9 cellular contexts compared by ENCODE assay signal in genomic region chr17:17739388-17740066, GRCh38. TPM values are rescaled to one million over a fixed set of nuclear protein-coding genes. Genes with fewer than 3 reads are reported as not detected.
DNase-seq lines count a peak whose midpoint lies in the region; ATAC-seq and TF ChIP-seq lines count a peak whose summit lies in the region.
"Had no signal": no experiment of that assay in that cellular context is flagged by ENCODE, and none has a peak within 500 bp of the region (broad histone marks: within the 10 kb centered on the region; RNA-seq: fewer than 3 reads in every experiment).

No MANE protein-coding gene starts in this region.

- H3K27ac ChIP-seq in colonic mucosa (peak overlapping the region; percentile 77), mesendoderm (ENCODE audit: low read depth, low read length) (no peak overlapping the region), upper lobe of left lung (peak overlapping the region in 3 of 4 donors; percentile 2 to 49 (median 36))

- no CpG with 5 or more reads among the region's 10 CpGs for WGBS in mesendoderm (ENCODE audit: extremely low coverage, insufficient coverage, low lambda C conversion rate)
- WGBS in upper lobe of left lung, 2 donors, result 51 to 69% methylated on average over 7 to 8 of the region's 10 CpGs

- peak overlapping the region; percentile 27 to 66 for H3K9ac ChIP-seq in colonic mucosa (ENCODE audit: low read depth in 2 of 2, low read length in 2 of 2)
- H3K9ac ChIP-seq in mesendoderm (ENCODE audit: low read length), result no peak overlapping the region

- H3K9me3 ChIP-seq in colonic mucosa (no peaks in the 10 kb centered on the region), upper lobe of left lung (no peaks in the 10 kb centered on the region)

- H3K79me2 ChIP-seq in mesendoderm (ENCODE audit: control insufficient read depth, insufficient read depth, low read length), result no peaks in the 10 kb centered on the region

- no peak overlapping the region for H2AK5ac ChIP-seq in mesendoderm (ENCODE audit: low read length)

- intact Hi-C loops in colonic mucosa (cut with DNase I), result no loop called here

- H3K4me3 ChIP-seq in colonic mucosa (no peak overlapping the region), mesendoderm (ENCODE audit: low read length) (no peak overlapping the region), upper lobe of left lung (no peak overlapping the region)

- no peak overlapping the region for H4K5ac ChIP-seq in mesendoderm (ENCODE audit: low read length)

- no peaks in the 10 kb centered on the region for H3K36me3 ChIP-seq in colonic mucosa
- H3K36me3 ChIP-seq in mesendoderm (ENCODE audit: control insufficient read depth, insufficient read depth, low read length), result no peaks in the 10 kb centered on the region
- no peaks in the 10 kb centered on the region for H3K36me3 ChIP-seq in upper lobe of left lung

- no peak overlapping the region for H2BK120ac ChIP-seq in mesendoderm (ENCODE audit: low read depth, low read length)

- H3K4me2 ChIP-seq in mesendoderm (ENCODE audit: low read length), result no peak overlapping the region

- H4K8ac ChIP-seq in mesendoderm (ENCODE audit: low read depth, low read length), result no peak overlapping the region

- no peak for TF ChIP-seq POLR2A in upper lobe of left lung (IDR thresholded peaks at IDR 0.05)

- H3K23ac ChIP-seq in mesendoderm (ENCODE audit: low read length), result no peak overlapping the region

- DNase-seq in NCI-H2171 treated with DMSO at 0.1 percent for 48 hours (lab: John Stamatoyannopoulos, UW) (peak; percentile 17), NCI-H2171 (lab: John Stamatoyannopoulos, UW) (no peak), colonic mucosa (peak; percentile 61), mesendoderm (no peak), upper lobe of left lung (peak in 1 of 2 donors; percentile 71)
- no peak for DNase-seq in activated CD4-positive, alpha-beta T cell treated with anti-CD3 and anti-CD28 coated beads for 48 hours
- DNase-seq: naive B cell had no signal

- no peak overlapping the region for H3K4ac ChIP-seq in mesendoderm (ENCODE audit: low read depth, low read length)

- TF ChIP-seq CTCF in colonic mucosa (IDR thresholded peaks at IDR 0.05) (no peak), upper lobe of left lung (IDR thresholded peaks at IDR 0.05) (no peak)

- H2BK5ac ChIP-seq in mesendoderm (ENCODE audit: low read length), result no peak overlapping the region

- no peak for TF ChIP-seq EP300 in upper lobe of left lung (IDR thresholded peaks at IDR 0.05)

- no peak overlapping the region for H2BK15ac ChIP-seq in mesendoderm (replicated peaks; ENCODE audit: low read depth)

- H3K56ac ChIP-seq in mesendoderm (ENCODE audit: low read length), result peak overlapping the region; percentile 2

- H3K27me3 ChIP-seq in colonic mucosa (no peaks in the 10 kb centered on the region), mesendoderm (ENCODE audit: insufficient read depth, low read length, poor library complexity) (no peaks in the 10 kb centered on the region), upper lobe of left lung (no peaks in the 10 kb centered on the region)

- peaks cover 24% of the 10 kb centered on the region for H3K4me1 ChIP-seq in colonic mucosa
- H3K4me1 ChIP-seq in mesendoderm (ENCODE audit: control insufficient read depth, low read depth, low read length), result no peaks in the 10 kb centered on the region
- H3K4me1 ChIP-seq in upper lobe of left lung, result peaks cover 32 to 52% (median 48%) of the 10 kb centered on the region in 4 donors

- H3K79me1 ChIP-seq in mesendoderm (ENCODE audit: low read length), result no peaks in the 10 kb centered on the region

- ATAC-seq in upper lobe of left lung (ENCODE audit: low FRiP score in 2 of 2), result peak; percentile 21 to 68
- ATAC-seq in HG03175 (IDR thresholded peaks at IDR 0.05; ENCODE audit: unreplicated experiment), result no peak
- ATAC-seq in GM21423 (IDR thresholded peaks at IDR 0.05; ENCODE audit: unreplicated experiment), result no peak

- H3K18ac ChIP-seq in mesendoderm (ENCODE audit: low read length), result no peak overlapping the region

RNA-seq across cellular contexts. Expression of gene RAI1, which starts 58.3 kb away (rescaled TPM):
- total RNA-seq in colonic mucosa, result 10 to 100 TPM; 21.8 to 24.5 TPM
- 0.60 TPM for polyA plus RNA-seq in mesendoderm (2013, experiment 1 of 2)
- 0.69 TPM for polyA plus RNA-seq in mesendoderm (2013, experiment 2 of 2)
- 10 to 100 TPM; 33.8 to 76.6 (median 41.2) TPM for total RNA-seq in upper lobe of left lung

Comparison
In these comparisons a context has a peak if more than half of its experiments do, and no peak if none do; other contexts are left out.
1. DNase-seq: peak in NCI-H2171 treated with DMSO at 0.1 percent for 48 hours (single experiment) and colonic mucosa (single experiment); none in NCI-H2171 (single experiment), mesendoderm (single experiment) and activated CD4-positive, alpha-beta T cell treated with anti-CD3 and anti-CD28 coated beads for 48 hours (single experiment).
2. ATAC-seq: peak in upper lobe of left lung (2 of 2); none in HG03175 (single experiment) and GM21423 (single experiment).